In the genomic region with DNA sequence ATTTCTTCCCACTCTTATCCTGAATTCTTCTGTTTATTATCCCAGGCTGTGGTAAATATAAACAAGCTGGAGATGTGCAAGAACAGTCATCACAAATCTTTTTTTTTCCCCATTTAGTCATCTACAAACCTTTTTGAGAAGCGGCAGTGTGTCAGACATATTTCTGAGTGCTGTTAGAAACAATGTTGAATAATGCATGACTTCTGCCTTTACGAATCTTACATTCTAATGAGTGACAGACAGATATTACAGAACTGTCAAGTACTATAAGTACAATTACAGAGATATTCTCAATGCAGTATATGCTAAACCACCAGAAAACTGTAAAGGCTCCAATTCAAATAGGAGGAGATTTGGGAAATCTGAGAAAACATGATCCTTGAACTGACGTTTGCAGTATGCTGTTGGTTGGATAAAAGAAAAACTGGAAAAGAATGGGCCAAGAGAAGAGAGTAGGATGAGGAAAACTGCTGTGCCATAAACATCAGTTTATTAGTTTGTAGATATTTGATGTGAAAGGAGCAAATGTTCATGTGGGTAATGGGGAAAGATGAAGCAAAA, we compare ENCODE assay signal across 3 cellular contexts.
"Had no signal": no experiment of that assay in that cellular context is flagged by ENCODE, and none has a peak within 500 bp of the region (broad histone marks: within the 10 kb centered on the region; RNA-seq: fewer than 3 reads in every experiment).

No MANE protein-coding gene starts in this region.

- DNase-seq: IMR-90 had no signal

- H3K4me3 ChIP-seq: K562 had no signal

- H3K27ac ChIP-seq: HL-60 had no signal
